In genomic region chr18:13610517-13610916, GRCh38 we compare ENCODE assay signal across 9 cellular contexts.
DNase-seq lines count a peak whose midpoint lies in the region; ATAC-seq and TF ChIP-seq lines count a peak whose summit lies in the region.
"Had no signal": no experiment of that assay in that cellular context is flagged by ENCODE, and none has a peak within 500 bp of the region (broad histone marks: within the 10 kb centered on the region; RNA-seq: fewer than 3 reads in every experiment).

No MANE protein-coding gene starts in this region.

- H3K4me1 ChIP-seq in Peyer's patch (peaks cover 0 to 19% (median 10%) of the 10 kb centered on the region in 4 donors), iPS-20b (ENCODE audit: insufficient read depth, low read length) (peaks cover 13% of the 10 kb centered on the region; the same call in 1 of the 2 replicates)

- H3K27ac ChIP-seq in Peyer's patch = peak overlapping the region; percentile 12 to 77 (median 70)
- H3K27ac ChIP-seq in iPS-20b (ENCODE audit: low read length) = no peak overlapping the region
- peak overlapping the region; percentile 98 for H3K27ac ChIP-seq in substantia nigra (ENCODE audit: low read depth, low read length, poor library complexity, severe bottlenecking)
- H3K27ac ChIP-seq: epithelial cell of prostate had no signal

- H3K4me3 ChIP-seq in Peyer's patch = peak overlapping the region in 1 of 4 donors; percentile 44
- H3K4me3 ChIP-seq in iPS-20b (ENCODE audit: low read length) = 0 out of 2 replicates have a peak overlapping the region, but pooled peaks have one; percentile 61

- TF ChIP-seq CTCF in Peyer's patch (IDR thresholded peaks at IDR 0.05) = no peak

- no peaks in the 10 kb centered on the region for H3K27me3 ChIP-seq in Peyer's patch
- peaks cover 41% of the 10 kb centered on the region for H3K27me3 ChIP-seq in iPS-20b (ENCODE audit: insufficient read depth, low read length)

- TF ChIP-seq POLR2A in Peyer's patch (IDR thresholded peaks at IDR 0.05) = no peak

- H3K36me3 ChIP-seq in Peyer's patch (no peaks in the 10 kb centered on the region), iPS-20b (ENCODE audit: insufficient read depth, low read depth, low read length) (no peaks in the 10 kb centered on the region)

- H3K9me3 ChIP-seq in Peyer's patch = no peaks in the 10 kb centered on the region
- no peaks in the 10 kb centered on the region for H3K9me3 ChIP-seq in iPS-20b (ENCODE audit: insufficient read depth, low read depth, low read length)

- ATAC-seq in HG02759 (IDR thresholded peaks at IDR 0.05; ENCODE audit: unreplicated experiment) = no peak
- ATAC-seq in GM18907 (IDR thresholded peaks at IDR 0.05; ENCODE audit: unreplicated experiment) = no peak

- DNase-seq in SKM-1 treated with dmso at 0.1 percent for 144 hours (lab: John Stamatoyannopoulos, UW; ENCODE audit: unreplicated experiment) (peak; percentile 52), SKM-1 (lab: John Stamatoyannopoulos, UW; ENCODE audit: unreplicated experiment) (no peak), Peyer's patch (no peak), substantia nigra (lab: John Stamatoyannopoulos, UW) (peak in 1 of 49 donors; percentile 33), superior temporal gyrus (ENCODE audit: extremely low spot score) (no peak)

- no peak overlapping the region for H3K9ac ChIP-seq in iPS-20b (ENCODE audit: low read depth, low read length)
